Comparison of ENCODE assay signal across 23 cellular contexts in the genomic region with DNA sequence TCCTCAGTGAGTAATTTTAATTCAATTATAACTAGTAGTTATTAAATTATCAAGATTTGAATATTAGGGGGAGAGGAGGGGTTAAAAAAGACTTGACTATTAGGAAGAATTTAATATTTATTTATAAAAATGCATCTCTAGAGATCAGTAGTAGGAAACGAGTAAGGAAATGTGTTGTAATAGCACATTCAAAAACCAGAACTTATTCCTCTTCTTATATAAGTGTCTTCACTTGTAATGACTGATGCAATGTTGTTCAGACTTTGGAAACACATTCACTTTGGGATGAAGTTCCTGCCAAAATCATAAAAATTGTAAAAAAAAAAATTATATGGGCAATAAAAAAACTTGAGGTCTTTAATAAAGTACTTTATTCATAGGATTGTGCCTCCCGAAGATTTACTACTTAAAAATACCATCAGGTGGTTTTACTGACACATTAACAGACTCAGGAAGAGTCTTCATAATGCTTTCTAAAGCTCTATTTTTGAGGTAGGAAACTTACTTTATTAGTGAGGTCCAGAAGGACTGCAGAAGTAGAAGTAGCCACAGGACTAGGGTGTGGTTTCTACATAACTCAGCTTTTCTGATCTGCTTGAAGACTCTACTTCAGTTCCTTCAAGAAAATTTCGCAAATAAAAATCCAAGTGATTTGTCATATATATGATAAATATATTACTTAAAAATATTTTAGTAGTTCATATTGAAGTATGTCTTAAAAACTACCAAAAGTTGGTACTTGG. TPM values are rescaled to one million over a fixed set of nuclear protein-coding genes. Genes with fewer than 3 reads are reported as not detected.
DNase-seq lines count a peak whose midpoint lies in the region; TF ChIP-seq lines count a peak whose summit lies in the region.
"Had no signal": no experiment of that assay in that cellular context is flagged by ENCODE, and none has a peak within 500 bp of the region (broad histone marks: within the 10 kb centered on the region; RNA-seq: fewer than 3 reads in every experiment).

No MANE protein-coding gene starts in this region.

- no peaks in the 10 kb centered on the region for H3K27me3 ChIP-seq in HL-60 (ENCODE audit: insufficient read depth, poor library complexity, severe bottlenecking)
- H3K27me3 ChIP-seq in subcutaneous abdominal adipose tissue (ENCODE audit: control insufficient read depth in 5 of 5, insufficient read depth in 4 of 5, low read length in 5 of 5) = no peaks in the 10 kb centered on the region
- H3K27me3 ChIP-seq in dorsolateral prefrontal cortex = no peaks in the 10 kb centered on the region
- H3K27me3 ChIP-seq: ascending aorta, BLaER1, MG63, tibial artery had no signal

- H3K4me3 ChIP-seq in HL-60 (replicated peaks; ENCODE audit: insufficient read depth, low read length) (no peak overlapping the region), subcutaneous abdominal adipose tissue (ENCODE audit: low read depth in 1 of 5, low read length in 5 of 5) (no peak overlapping the region), dorsolateral prefrontal cortex (no peak overlapping the region)
- H3K4me3 ChIP-seq: ascending aorta, BLaER1, MG63, tibial artery had no signal

- peaks cover 0 to 13% (median 4%) of the 10 kb centered on the region in 5 donors for H3K4me1 ChIP-seq in subcutaneous abdominal adipose tissue (ENCODE audit: control insufficient read depth in 5 of 5, insufficient read depth in 5 of 5, low read length in 5 of 5)
- H3K4me1 ChIP-seq: ascending aorta, BLaER1, tibial artery had no signal

- intact Hi-C loops in head of caudate nucleus (cut with DNase I) (no loop called here), dorsolateral prefrontal cortex (cut with DNase I) (no loop called here)

- peaks cover 0 to 3% (median 0%) of the 10 kb centered on the region in 5 donors for H3K36me3 ChIP-seq in subcutaneous abdominal adipose tissue (ENCODE audit: control insufficient read depth in 5 of 5, insufficient read depth in 5 of 5, low read length in 5 of 5)
- H3K36me3 ChIP-seq: ascending aorta, BLaER1, MG63, tibial artery had no signal

- DNase-seq in NOMO-1 treated with DMSO at 0.1 percent for 48 hours (lab: John Stamatoyannopoulos, UW; ENCODE audit: unreplicated experiment) (peak; percentile 23), NOMO-1 treated with dmso at 0.1 percent for 144 hours (lab: John Stamatoyannopoulos, UW; ENCODE audit: unreplicated experiment) (no peak), HL-60 (ENCODE audit: low read depth in 1 of 2, low spot score in 1 of 2) (peak in 1 of 2 experiments; percentile 5), dedifferentiated amniotic fluid mesenchymal stem cell (ENCODE audit: extremely low spot score) (peak; percentile 31), DMS79 treated with DMSO at 0.1 percent for 48 hours (lab: John Stamatoyannopoulos, UW) (no peak), head of caudate nucleus (no peak), dorsolateral prefrontal cortex (no peak)
- DNase-seq: 8988T; activated CD4-positive, alpha-beta T cell treated with anti-CD3 and anti-CD28 coated beads for 4 hours; endodermal cell; left cardiac atrium; MG63; naive B cell; NCI-H1694 treated with DMSO at 0.1 percent for 48 hours; NCI-H526; retina; stimulated activated CD4-positive, alpha-beta T cell treated with anti-CD3 and anti-CD28 coated beads, Interleukin-12 subunit alpha, Interleukin-12 subunit beta, amount 100 ng/mL, for 4 hours; T-cell; tibial artery had no signal

- peaks cover 0 to 17% (median 8%) of the 10 kb centered on the region in 5 donors for H3K9me3 ChIP-seq in subcutaneous abdominal adipose tissue (ENCODE audit: control insufficient read depth in 5 of 5, low read length in 5 of 5)

- TF ChIP-seq CTCF in HL-60 (IDR thresholded peaks at IDR 0.05; ENCODE audit: insufficient read depth, low read length) (no peak), dorsolateral prefrontal cortex (IDR thresholded peaks at IDR 0.05 in 54 of 56, conservative IDR thresholded peaks at IDR 0.05 in 2 of 56; ENCODE audit: low read depth in 1 of 56, partially characterized antibody in 56 of 56) (no peak)

- peak overlapping the region in 2 of 5 donors; percentile 30 to 56 for H3K9ac ChIP-seq in subcutaneous abdominal adipose tissue (ENCODE audit: low read length in 5 of 5)
- H3K9ac ChIP-seq: BLaER1 had no signal

- H3K27ac ChIP-seq in HL-60 (replicated peaks) = peak overlapping the region; percentile 46
- peak overlapping the region; percentile 35 for H3K27ac ChIP-seq in subcutaneous abdominal adipose tissue (ENCODE audit: low read depth, low read length)
- no peak overlapping the region for H3K27ac ChIP-seq in dorsolateral prefrontal cortex
- H3K27ac ChIP-seq: ascending aorta, BLaER1, tibial artery had no signal

RNA-seq across cellular contexts. Expression of a gene that starts 59.8 kb away (rescaled TPM):
- 10 to 100 TPM in 4 of 120 experiments, 1 to 10 TPM in 114, under 1 TPM in 2; 0.72 to 13.2 (median 3.1) TPM for total RNA-seq in dorsolateral prefrontal cortex
- total RNA-seq: ascending aorta, OCI-LY7 had no signal

Comparison
In these comparisons a context has a peak if more than half of its experiments do, and no peak if none do; other contexts are left out.
1. DNase-seq: peak in NOMO-1 treated with DMSO at 0.1 percent for 48 hours (single experiment) and dedifferentiated amniotic fluid mesenchymal stem cell (single experiment); none in NOMO-1 treated with dmso at 0.1 percent for 144 hours (single experiment), DMS79 treated with DMSO at 0.1 percent for 48 hours (single experiment), head of caudate nucleus (0 of 42) and dorsolateral prefrontal cortex (0 of 10).
2. H3K27ac ChIP-seq: peak in HL-60 (single experiment) and subcutaneous abdominal adipose tissue (single experiment); none in dorsolateral prefrontal cortex (0 of 59).